In genomic region chr2:237661799-237662328, GRCh38 we compare ENCODE assay signal across 9 cellular contexts. TPM values are rescaled to one million over a fixed set of nuclear protein-coding genes. Genes with fewer than 3 reads are reported as not detected.
DNase-seq lines count a peak whose midpoint lies in the region; ATAC-seq and TF ChIP-seq lines count a peak whose summit lies in the region.
"Had no signal": no experiment of that assay in that cellular context is flagged by ENCODE, and none has a peak within 500 bp of the region (broad histone marks: within the 10 kb centered on the region; RNA-seq: fewer than 3 reads in every experiment).

No MANE protein-coding gene starts in this region.

- no peaks in the 10 kb centered on the region for H4K20me1 ChIP-seq in GM23248 (ENCODE audit: insufficient read depth)

- H3K4me3 ChIP-seq in GM23248 (no peak overlapping the region), ascending aorta (no peak overlapping the region), muscle layer of duodenum (ENCODE audit: low read depth in 1 of 2, low read length in 2 of 2) (no peak overlapping the region), thyroid gland (replicated peaks in 1 of 3) (no peak overlapping the region)
- H3K4me3 ChIP-seq: MG63, SJSA1 had no signal

- H3K4me1 ChIP-seq in GM23248 (ENCODE audit: insufficient read depth) = peaks cover 13% of the 10 kb centered on the region
- peaks cover 13 to 22% of the 10 kb centered on the region in 2 donors for H3K4me1 ChIP-seq in ascending aorta
- H3K4me1 ChIP-seq in muscle layer of duodenum (ENCODE audit: control insufficient read depth in 1 of 2, insufficient read depth in 2 of 2, low read length in 2 of 2) = peaks cover 0 to 20% of the 10 kb centered on the region in 2 donors
- H3K4me1 ChIP-seq in thyroid gland = peaks cover 18 to 31% of the 10 kb centered on the region in 2 donors
- H3K4me1 ChIP-seq: SJSA1 had no signal

- ATAC-seq in esophagus mucosa (no peak), omental fat pad (ENCODE audit: low FRiP score) (no peak)

- no peak for TF ChIP-seq CTCF in ascending aorta (IDR thresholded peaks at IDR 0.05)
- no peak for TF ChIP-seq CTCF in thyroid gland (IDR thresholded peaks at IDR 0.05)
- TF ChIP-seq CTCF in omental fat pad (IDR thresholded peaks at IDR 0.05) = no peak

- intact Hi-C loops in ascending aorta (cut with DNase I) (loop anchor here (2.0 to 5.0 kb wide), 2 partner anchors 29 to 40 kb away; no protein-coding TSS in a partner anchor), thyroid gland (cut with DNase I) (loop anchor here (10.0 kb wide), 1 partner anchor 77 kb away; no protein-coding TSS in a partner anchor)

- no peaks in the 10 kb centered on the region for H3K9me2 ChIP-seq in GM23248 (ENCODE audit: insufficient read depth)

- 62 to 68% methylated on average over 11 of the region's 11 CpGs for WGBS in GM23248 (ENCODE audit: low coverage in 1 of 2, low lambda C conversion rate in 2 of 2, missing lambda C conversion rate in 2 of 2), 2 experiments
- WGBS in thyroid gland, 2 donors = 89 to 92% methylated on average over 11 of the region's 11 CpGs

- TF ChIP-seq POLR2A in thyroid gland (IDR thresholded peaks at IDR 0.05) = no peak

- 0 out of 2 replicates have a peak, but pooled peaks cover 4% of the 10 kb centered on the region for H3K79me2 ChIP-seq in GM23248 (ENCODE audit: insufficient read depth)

- H3K27me3 ChIP-seq in GM23248 (replicated peaks; ENCODE audit: insufficient read depth) (no peaks in the 10 kb centered on the region), ascending aorta (no peaks in the 10 kb centered on the region), muscle layer of duodenum (ENCODE audit: low read depth, low read length) (no peaks in the 10 kb centered on the region), thyroid gland (no peaks in the 10 kb centered on the region)
- H3K27me3 ChIP-seq: MG63, SJSA1 had no signal

- H3K9ac ChIP-seq in GM23248 = peak overlapping the region; percentile 52; the same call in 1 of the 2 replicates

- in situ Hi-C loops in GM23248 (cut with MboI) = no loop called here

- peaks cover 15% of the 10 kb centered on the region; the same call in 1 of the 2 replicates for H3F3A ChIP-seq in GM23248 (ENCODE audit: insufficient read depth)

- no peak overlapping the region for H2AFZ ChIP-seq in GM23248

- H3K27ac ChIP-seq in GM23248 (peak overlapping the region; percentile 49), ascending aorta (peak overlapping the region; percentile 59 to 74), muscle layer of duodenum (ENCODE audit: low read length) (peak overlapping the region; percentile 37), thyroid gland (peak overlapping the region in 2 of 3 donors; percentile 1 to 53)
- H3K27ac ChIP-seq: SJSA1 had no signal

- no peak overlapping the region for H3K4me2 ChIP-seq in GM23248 (ENCODE audit: unreplicated experiment)

- DNase-seq in GM23248 = no peak
- no peak for DNase-seq in ascending aorta (ENCODE audit: low spot score in 2 of 2)
- no peak for DNase-seq in thyroid gland
- no peak for DNase-seq in stimulated activated CD4-positive, alpha-beta T cell treated with anti-CD3 and anti-CD28 coated beads, Interleukin-4, amount 100 ng/mL, for 1 hour
- no peak for DNase-seq in omental fat pad (ENCODE audit: low spot score)

- H3K9me3 ChIP-seq in GM23248 (ENCODE audit: low read depth) (no peaks in the 10 kb centered on the region), ascending aorta (no peaks in the 10 kb centered on the region), muscle layer of duodenum (ENCODE audit: control insufficient read depth in 1 of 2, low read length in 2 of 2) (no peaks in the 10 kb centered on the region), thyroid gland (no peaks in the 10 kb centered on the region)
- H3K9me3 ChIP-seq: SJSA1 had no signal

- H3K36me3 ChIP-seq in GM23248 (ENCODE audit: low read depth) (no peaks in the 10 kb centered on the region), ascending aorta (no peaks in the 10 kb centered on the region), muscle layer of duodenum (ENCODE audit: control insufficient read depth in 1 of 2, insufficient read depth in 2 of 2, low read length in 2 of 2) (no peaks in the 10 kb centered on the region), thyroid gland (no peaks in the 10 kb centered on the region)
- H3K36me3 ChIP-seq: MG63 had no signal

RNA-seq across cellular contexts. Expression of gene LRRFIP1, which starts 34.5 kb away (rescaled TPM):
- 56.8 and 84.4 TPM in 2 replicates for total RNA-seq in GM23248 (2014; rRNA removed; shearing (Covaris generic))
- polyA plus RNA-seq in GM23248 (2016; fragmentation: Nextera tagmentation; extraction: Ambion mirVana) = 149 and 159 TPM in 2 replicates
- total RNA-seq in ascending aorta = 133 TPM
- 100 to 1,000 TPM in 2 of 4 donors, 10 to 100 TPM in 2; 76.1 to 113 (median 96.6) TPM for total RNA-seq in thyroid gland
- 103 TPM for total RNA-seq in esophagus mucosa
- total RNA-seq in omental fat pad = 100 to 1,000 TPM in 3 of 4 donors, 10 to 100 TPM in 1; 90.0 to 257 (median 113) TPM
